ENCODE assay signal across 21 cellular contexts in genomic region chr10:55867848-55868247, GRCh38.
"Had no signal": no experiment of that assay in that cellular context is flagged by ENCODE, and none has a peak within 500 bp of the region (broad histone marks: within the 10 kb centered on the region; RNA-seq: fewer than 3 reads in every experiment).

No MANE protein-coding gene starts in this region.

- H3K9me2 ChIP-seq: SK-N-SH had no signal

- H3K9me3 ChIP-seq: SK-N-SH had no signal

- H3K9ac ChIP-seq: SK-N-SH had no signal

- ATAC-seq: HepG2 had no signal

- H3K4me2 ChIP-seq: SK-N-SH had no signal

- DNase-seq: KBM-7, MV-4-11, NCI-H1048, NCI-H1105, NCI-H1417, NCI-H1436 treated with DMSO at 0.1 percent for 48 hours, NCI-H1694, NCI-H187 treated with DMSO at 0.1 percent for 48 hours, NCI-H2081, NCI-H2107, NCI-H2171 treated with DMSO at 0.1 percent for 48 hours, NCI-H345, NCI-H446 treated with DMSO at 0.1 percent for 48 hours, NCI-H510A treated with DMSO at 0.1 percent for 48 hours, NCI-H526 treated with DMSO at 0.1 percent for 48 hours, NCI-H748 treated with DMSO at 0.1 percent for 48 hours, Right ventricle myocardium superior, RPMI8226, SK-N-SH, T-helper 1 cell had no signal
